Comparison of ENCODE assay signal across 8 cellular contexts in genomic region chr1:197774691-197775281, GRCh38. TPM values are rescaled to one million over a fixed set of nuclear protein-coding genes. Genes with fewer than 3 reads are reported as not detected.
DNase-seq lines count a peak whose midpoint lies in the region; ATAC-seq, FAIRE-seq and TF ChIP-seq lines count a peak whose summit lies in the region.

No MANE protein-coding gene starts in this region.

- no peak for TF ChIP-seq CTCF in astrocyte of the cerebellum (IDR thresholded peaks at IDR 0.05; ENCODE audit: low read depth, low read length, missing control alignments)

- H3K4me1 ChIP-seq in BLaER1: peaks cover 35% of the 10 kb centered on the region
- peaks cover 0 to 4% of the 10 kb centered on the region in 2 donors for H3K4me1 ChIP-seq in small intestine (ENCODE audit: control insufficient read depth in 2 of 2, insufficient read depth in 1 of 2, low read depth in 1 of 2, low read length in 1 of 2)

- no peaks in the 10 kb centered on the region for H3K27me3 Mint-ChIP-seq in T-cell

- no peaks in the 10 kb centered on the region for H3K36me3 ChIP-seq in BLaER1
- H3K36me3 ChIP-seq in small intestine (ENCODE audit: control insufficient read depth in 2 of 2, insufficient read depth in 2 of 2, low read length in 2 of 2): no peaks in the 10 kb centered on the region

- peak overlapping the region; percentile 92 for H3K4me2 ChIP-seq in BLaER1

- H3K4me3 Mint-ChIP-seq in T-cell: peak overlapping the region; percentile 86 to 91 (median 89)

- H3K9ac ChIP-seq in BLaER1: peak overlapping the region; percentile 83

- in situ Hi-C loops in astrocyte of the cerebellum (cut with HindIII; ENCODE audit: low sequenced_read_pairs): no loop called here

- H3K9me3 Mint-ChIP-seq in T-cell: no peaks in the 10 kb centered on the region

- CTCF ChIA-PET in T-cell (lab: Charles Lee): no interaction called here

- no peaks in the 10 kb centered on the region for H4K20me1 ChIP-seq in BLaER1

- H3K27me3 ChIP-seq in BLaER1 (peaks cover 41% of the 10 kb centered on the region), small intestine (ENCODE audit: control insufficient read depth in 2 of 2, insufficient read depth in 2 of 2, low read length in 2 of 2) (no peaks in the 10 kb centered on the region)

- H3K27ac Mint-ChIP-seq in T-cell: peak overlapping the region; percentile 88 to 91

- no peaks in the 10 kb centered on the region for H3K9me3 ChIP-seq in BLaER1
- H3K9me3 ChIP-seq in small intestine (ENCODE audit: control insufficient read depth, low read depth): no peaks in the 10 kb centered on the region

- ATAC-seq in GM19035 (IDR thresholded peaks at IDR 0.05; ENCODE audit: unreplicated experiment): peak; percentile 34
- peak; percentile 27 for ATAC-seq in HG03342 (IDR thresholded peaks at IDR 0.05; ENCODE audit: unreplicated experiment)
- peak; percentile 37 to 46 (median 41) for ATAC-seq in T-cell (replicated peaks in 1 of 4)

- WGBS in small intestine, 3 donors: 0% methylated on average over 34 to 67 of the region's 67 CpGs

- POLR2A ChIA-PET in T-cell (lab: Charles Lee): no interaction called here

- H3K4me1 Mint-ChIP-seq in T-cell: peaks cover 71 to 75% (median 74%) of the 10 kb centered on the region in 3 donors

- peak overlapping the region; percentile 87 for H3K4me3 ChIP-seq in BLaER1
- H3K4me3 ChIP-seq in astrocyte of the cerebellum (ENCODE audit: low read depth, low read length): peak overlapping the region; percentile 54
- H3K4me3 ChIP-seq in iPS-11a (ENCODE audit: low read depth, low read length): peak overlapping the region; percentile 60
- H3K4me3 ChIP-seq in small intestine (ENCODE audit: low read depth in 1 of 2, low read length in 2 of 2): peak overlapping the region; percentile 84 to 95

- FAIRE-seq in small intestine (lab: Jason Lieb, UNC): no peak

- H3K27ac ChIP-seq in BLaER1 (peak overlapping the region; percentile 86), small intestine (ENCODE audit: low read depth in 1 of 2, low read length in 1 of 2) (peak overlapping the region; percentile 94 to 98)

- H3K36me3 Mint-ChIP-seq in T-cell: peaks cover 7% of the 10 kb centered on the region

- DNase-seq in T-cell (peak in 33 of 34 experiments; percentile 11 to 54 (median 30)), astrocyte of the cerebellum (ENCODE audit: low read depth) (no peak), small intestine (peak; percentile 46), NCI-H2029 (lab: John Stamatoyannopoulos, UW) (no peak)

RNA-seq across cellular contexts. Expression of gene DENND1B, which starts 0.5 kb away (rescaled TPM):
- total RNA-seq in T-cell: 10 to 100 TPM; 13.6 to 29.8 (median 15.8) TPM
- polyA plus RNA-seq in small intestine: 10 to 100 TPM in 1 of 3 donors, 1 to 10 TPM in 2; 5.0 to 16.1 (median 9.2) TPM

Comparison
In these comparisons a context has a peak if more than half of its experiments do, and no peak if none do; other contexts are left out.
1. DNase-seq: peak in T-cell (33 of 34) and small intestine (single experiment); none in astrocyte of the cerebellum (single experiment) and NCI-H2029 (single experiment).
2. Peak in every context shown above with its lines, with median percentiles within 50 percentile points of each other: H3K4me3 ChIP-seq and ATAC-seq.